ENCODE assay signal across 1 cellular context in the genomic region with DNA sequence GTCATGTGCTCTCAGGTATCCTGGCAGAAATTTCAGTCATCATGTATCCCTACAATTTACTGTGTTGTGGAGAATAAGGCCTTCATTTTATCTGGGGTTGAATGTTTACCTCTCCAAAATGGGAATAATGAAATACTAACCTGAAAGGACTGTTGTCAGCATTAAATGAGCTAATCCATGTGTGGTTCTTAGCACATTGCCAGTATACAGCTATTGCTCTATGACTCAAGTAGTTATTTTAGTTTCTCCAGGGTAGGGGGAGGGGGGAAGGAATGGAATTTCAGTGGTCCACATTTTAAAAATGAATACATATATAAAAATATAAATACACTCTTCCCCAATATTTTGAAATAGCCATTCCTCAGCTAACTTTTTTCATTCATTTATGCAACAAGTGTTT.
TF ChIP-seq lines count a peak whose summit lies in the region.

No MANE protein-coding gene starts in this region.

TF ChIP-seq in GM12878, 131 proteins besides CTCF, POLR2A, EP300 and RAD21:
- TF ChIP-seq STAT1 (conservative IDR thresholded peaks at IDR 0.05) (no peak), CUX1 (IDR thresholded peaks at IDR 0.05; ENCODE audit: insufficient replicate concordance, low read depth, low read length) (no peak), KDM1A (IDR thresholded peaks at IDR 0.05; ENCODE audit: borderline replicate concordance) (no peak), KAT2A (conservative IDR thresholded peaks at IDR 0.05; ENCODE audit: control insufficient read depth, low read depth, low read length) (no peak), CREB1 (IDR thresholded peaks at IDR 0.05; ENCODE audit: low read depth) (no peak), ZNF24 (IDR thresholded peaks at IDR 0.05) (no peak)
- TF ChIP-seq, protein P1, sequence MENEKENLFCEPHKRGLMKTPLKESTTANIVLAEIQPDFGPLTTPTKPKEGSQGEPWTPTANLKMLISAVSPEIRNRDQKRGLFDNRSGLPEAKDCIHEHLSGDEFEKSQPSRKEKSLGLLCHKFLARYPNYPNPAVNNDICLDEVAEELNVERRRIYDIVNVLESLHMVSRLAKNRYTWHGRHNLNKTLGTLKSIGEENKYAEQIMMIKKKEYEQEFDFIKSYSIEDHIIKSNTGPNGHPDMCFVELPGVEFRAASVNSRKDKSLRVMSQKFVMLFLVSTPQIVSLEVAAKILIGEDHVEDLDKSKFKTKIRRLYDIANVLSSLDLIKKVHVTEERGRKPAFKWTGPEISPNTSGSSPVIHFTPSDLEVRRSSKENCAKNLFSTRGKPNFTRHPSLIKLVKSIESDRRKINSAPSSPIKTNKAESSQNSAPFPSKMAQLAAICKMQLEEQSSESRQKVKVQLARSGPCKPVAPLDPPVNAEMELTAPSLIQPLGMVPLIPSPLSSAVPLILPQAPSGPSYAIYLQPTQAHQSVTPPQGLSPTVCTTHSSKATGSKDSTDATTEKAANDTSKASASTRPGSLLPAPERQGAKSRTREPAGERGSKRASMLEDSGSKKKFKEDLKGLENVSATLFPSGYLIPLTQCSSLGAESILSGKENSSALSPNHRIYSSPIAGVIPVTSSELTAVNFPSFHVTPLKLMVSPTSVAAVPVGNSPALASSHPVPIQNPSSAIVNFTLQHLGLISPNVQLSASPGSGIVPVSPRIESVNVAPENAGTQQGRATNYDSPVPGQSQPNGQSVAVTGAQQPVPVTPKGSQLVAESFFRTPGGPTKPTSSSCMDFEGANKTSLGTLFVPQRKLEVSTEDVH (IDR thresholded peaks at IDR 0.05; ENCODE audit: low read depth, partially characterized antibody) = no peak
TF ChIP-seq in GM12878: peak in this region for 0.
